In genomic region chr11:64165482-64165841, GRCh38 we compare ENCODE assay signal across 8 cellular contexts. TPM values are rescaled to one million over a fixed set of nuclear protein-coding genes. Genes with fewer than 3 reads are reported as not detected.
DNase-seq lines count a peak whose midpoint lies in the region; ATAC-seq, FAIRE-seq and TF ChIP-seq lines count a peak whose summit lies in the region.

No MANE protein-coding gene starts in this region.

- DNase-seq in D721Med (ENCODE audit: insufficient read length, low spot score) (no peak), right atrium auricular region (ENCODE audit: low spot score) (no peak), small intestine (no peak), NCI-H1417 treated with DMSO at 0.1 percent for 48 hours (lab: John Stamatoyannopoulos, UW) (no peak), NCI-H2081 treated with DMSO at 0.1 percent for 48 hours (lab: John Stamatoyannopoulos, UW) (no peak), NCI-H2029 (lab: John Stamatoyannopoulos, UW) (no peak)
- peak; percentile 23 for DNase-seq in activated naive CD4-positive, alpha-beta T cell treated with anti-CD3 and anti-CD28 coated beads for 36 hours

- TF ChIP-seq CTCF in D721Med (IDR thresholded peaks at IDR 0.05; ENCODE audit: insufficient read depth, missing control alignments) (peak; percentile 18), right atrium auricular region (IDR thresholded peaks at IDR 0.05) (no peak)

- no peak for FAIRE-seq in D721Med (lab: Jason Lieb, UNC)
- FAIRE-seq in small intestine (lab: Jason Lieb, UNC): no peak

- ATAC-seq in HG02840 (IDR thresholded peaks at IDR 0.05; ENCODE audit: low FRiP score, unreplicated experiment): peak; percentile 18

- 0 to 1% (median 1%) methylated on average over 11 to 32 of the region's 32 CpGs for WGBS in small intestine, 3 donors

- peaks cover 10% of the 10 kb centered on the region for H3K4me1 Mint-ChIP-seq in activated naive CD4-positive, alpha-beta T cell treated with anti-CD3 and anti-CD28 coated beads for 36 hours (ENCODE audit: low read depth)

- peak overlapping the region; percentile 71 to 82 for H3K27ac ChIP-seq in right atrium auricular region
- peak overlapping the region in 1 of 2 donors; percentile 3 for H3K27ac ChIP-seq in small intestine (ENCODE audit: low read depth in 1 of 2, low read length in 1 of 2)

- no peaks in the 10 kb centered on the region for H3K27me3 ChIP-seq in right atrium auricular region
- H3K27me3 ChIP-seq in small intestine (ENCODE audit: control insufficient read depth in 2 of 2, insufficient read depth in 2 of 2, low read length in 2 of 2): no peaks in the 10 kb centered on the region

- no peaks in the 10 kb centered on the region for H3K9me3 ChIP-seq in right atrium auricular region
- no peaks in the 10 kb centered on the region for H3K9me3 ChIP-seq in small intestine (ENCODE audit: control insufficient read depth, low read depth)

- no peaks in the 10 kb centered on the region for H3K36me3 ChIP-seq in right atrium auricular region
- H3K36me3 ChIP-seq in small intestine (ENCODE audit: control insufficient read depth in 2 of 2, insufficient read depth in 2 of 2, low read length in 2 of 2): no peaks in the 10 kb centered on the region

- H3K4me3 Mint-ChIP-seq in activated naive CD4-positive, alpha-beta T cell treated with anti-CD3 and anti-CD28 coated beads for 36 hours: peak overlapping the region; percentile 84

- no peaks in the 10 kb centered on the region for H3K9me3 Mint-ChIP-seq in activated naive CD4-positive, alpha-beta T cell treated with anti-CD3 and anti-CD28 coated beads for 36 hours

- H3K36me3 Mint-ChIP-seq in activated naive CD4-positive, alpha-beta T cell treated with anti-CD3 and anti-CD28 coated beads for 36 hours (ENCODE audit: low read depth): peaks cover 1% of the 10 kb centered on the region

- no peak overlapping the region for H3K27ac Mint-ChIP-seq in activated naive CD4-positive, alpha-beta T cell treated with anti-CD3 and anti-CD28 coated beads for 36 hours

- no peaks in the 10 kb centered on the region for H3K27me3 Mint-ChIP-seq in activated naive CD4-positive, alpha-beta T cell treated with anti-CD3 and anti-CD28 coated beads for 36 hours (ENCODE audit: low read depth)

- intact Hi-C loops in activated naive CD4-positive, alpha-beta T cell treated with anti-CD3 and anti-CD28 coated beads for 36 hours (cut with micrococcal nuclease): no loop called here

- H3K4me1 ChIP-seq in right atrium auricular region (peaks cover 0 to 22% of the 10 kb centered on the region in 2 donors), small intestine (ENCODE audit: control insufficient read depth in 2 of 2, insufficient read depth in 1 of 2, low read depth in 1 of 2, low read length in 1 of 2) (no peaks in the 10 kb centered on the region)

- H3K4me3 ChIP-seq in right atrium auricular region (peak overlapping the region; percentile 66 to 83), small intestine (ENCODE audit: low read depth in 1 of 2, low read length in 2 of 2) (peak overlapping the region; percentile 76)

- CTCF ChIA-PET in activated naive CD4-positive, alpha-beta T cell treated with anti-CD3 and anti-CD28 coated beads for 36 hours (lab: Charles Lee): no interaction called here

RNA-seq across cellular contexts. Expression of gene MACROD1, which starts 0.5 kb away (rescaled TPM):
- 10 to 100 TPM; 38.7 to 48.6 TPM for total RNA-seq in activated naive CD4-positive, alpha-beta T cell treated with anti-CD3 and anti-CD28 coated beads for 36 hours
- 10 to 100 TPM; 50.7 to 59.0 TPM for total RNA-seq in right atrium auricular region
- 100 to 1,000 TPM in 1 of 3 donors, 10 to 100 TPM in 2; 13.1 to 137 (median 13.2) TPM for polyA plus RNA-seq in small intestine

RNA-seq across cellular contexts. Expression of gene STIP1, which starts 20.5 kb away (rescaled TPM):
- total RNA-seq in activated naive CD4-positive, alpha-beta T cell treated with anti-CD3 and anti-CD28 coated beads for 36 hours: 100 to 1,000 TPM; 264 to 272 TPM
- 100 to 1,000 TPM in 1 of 2 donors, 10 to 100 TPM in 1; 88.9 to 114 TPM for total RNA-seq in right atrium auricular region
- polyA plus RNA-seq in small intestine: 10 to 100 TPM; 38.6 to 73.9 (median 43.6) TPM

RNA-seq across cellular contexts. Expression of gene FERMT3, which starts 41.1 kb away (rescaled TPM):
- 100 to 1,000 TPM; 176 to 178 TPM for total RNA-seq in activated naive CD4-positive, alpha-beta T cell treated with anti-CD3 and anti-CD28 coated beads for 36 hours
- 10 to 100 TPM in 1 of 2 donors, 1 to 10 TPM in 1; 6.3 to 19.4 TPM for total RNA-seq in right atrium auricular region
- 10 to 100 TPM; 11.4 to 26.5 (median 20.5) TPM for polyA plus RNA-seq in small intestine

Comparison
In these comparisons a context has a peak if more than half of its experiments do, and no peak if none do; other contexts are left out.
1. RNA of gene FERMT3, which starts 41.1 kb away (total RNA-seq): 176 to 178 TPM in activated naive CD4-positive, alpha-beta T cell treated with anti-CD3 and anti-CD28 coated beads for 36 hours; 6.3 to 19.4 TPM in right atrium auricular region; every median in the first group is over 4 times any median in the second.